In genomic region chr4:64713256-64713840, GRCh38 we compare ENCODE assay signal across 10 cellular contexts.
DNase-seq lines count a peak whose midpoint lies in the region; ATAC-seq and TF ChIP-seq lines count a peak whose summit lies in the region.
"Had no signal": no experiment of that assay in that cellular context is flagged by ENCODE, and none has a peak within 500 bp of the region (broad histone marks: within the 10 kb centered on the region; RNA-seq: fewer than 3 reads in every experiment).

No MANE protein-coding gene starts in this region.

- in situ Hi-C loops in KBM-7 (cut with MboI; ENCODE audit: low pct_unique_long_range_greater_than_20kb, low sequenced_read_pairs) = no loop called here

- intact Hi-C loops in lower lobe of right lung (cut with DNase I) = no loop called here

- H3K4me3 ChIP-seq in WI38 (ENCODE audit: low read depth, low read length) (no peak overlapping the region), lower lobe of right lung (no peak overlapping the region)
- H3K4me3 ChIP-seq: SK-N-MC had no signal

- peak; percentile 67 for DNase-seq in DMS53 (lab: John Stamatoyannopoulos, UW)
- peak; percentile 38 for DNase-seq in KBM-7
- DNase-seq in lower lobe of right lung = no peak
- no peak for DNase-seq in stimulated activated effector memory CD8-positive, alpha-beta T cell treated with anti-CD3 and anti-CD28 coated beads, Interleukin-12 subunit alpha, Interleukin-12 subunit beta, amount 100 ng/mL, for 72 hours (ENCODE audit: low spot score in 2 of 2)
- no peak for DNase-seq in Ammon's horn (ENCODE audit: low spot score)
- DNase-seq in stimulated activated CD4-positive, alpha-beta T cell treated with anti-CD3 and anti-CD28 coated beads, Interleukin-15, amount 100 ng/mL, for 24 hours = no peak

- no peaks in the 10 kb centered on the region for H3K9me3 ChIP-seq in lower lobe of right lung

- peaks cover 5% of the 10 kb centered on the region for H3K9me3 Mint-ChIP-seq in stimulated activated effector memory CD8-positive, alpha-beta T cell treated with anti-CD3 and anti-CD28 coated beads, Interleukin-12 subunit alpha, Interleukin-12 subunit beta, amount 100 ng/mL, for 72 hours
- H3K9me3 Mint-ChIP-seq: naive thymus-derived CD8-positive, alpha-beta T cell had no signal

- ATAC-seq in GM19467 (IDR thresholded peaks at IDR 0.05; ENCODE audit: unreplicated experiment) (peak; percentile 63), lower lobe of right lung (peak in 1 of 2 donors; percentile 58)
- ATAC-seq in stimulated activated effector memory CD8-positive, alpha-beta T cell treated with anti-CD3 and anti-CD28 coated beads, Interleukin-12 subunit alpha, Interleukin-12 subunit beta, amount 100 ng/mL, for 72 hours = no peak
- ATAC-seq: naive thymus-derived CD8-positive, alpha-beta T cell had no signal

- H3K4me1 ChIP-seq in lower lobe of right lung = no peaks in the 10 kb centered on the region

- H3K27ac Mint-ChIP-seq in stimulated activated effector memory CD8-positive, alpha-beta T cell treated with anti-CD3 and anti-CD28 coated beads, Interleukin-12 subunit alpha, Interleukin-12 subunit beta, amount 100 ng/mL, for 72 hours = no peak overlapping the region
- H3K27ac Mint-ChIP-seq: naive thymus-derived CD8-positive, alpha-beta T cell had no signal

- peak; percentile 12; the same call in 1 of the 2 replicates for TF ChIP-seq CTCF in WI38 (IDR thresholded peaks at IDR 0.05; ENCODE audit: low read depth, low read length)
- peak; percentile 42 for TF ChIP-seq CTCF in lower lobe of right lung (IDR thresholded peaks at IDR 0.05)

- no peak overlapping the region for H3K27ac ChIP-seq in lower lobe of right lung
- H3K27ac ChIP-seq: SK-N-MC had no signal

- H3K36me3 ChIP-seq in lower lobe of right lung = no peaks in the 10 kb centered on the region

- H3K36me3 Mint-ChIP-seq in stimulated activated effector memory CD8-positive, alpha-beta T cell treated with anti-CD3 and anti-CD28 coated beads, Interleukin-12 subunit alpha, Interleukin-12 subunit beta, amount 100 ng/mL, for 72 hours = no peaks in the 10 kb centered on the region
- H3K36me3 Mint-ChIP-seq: naive thymus-derived CD8-positive, alpha-beta T cell had no signal

- no peak overlapping the region for H3K4me3 Mint-ChIP-seq in stimulated activated effector memory CD8-positive, alpha-beta T cell treated with anti-CD3 and anti-CD28 coated beads, Interleukin-12 subunit alpha, Interleukin-12 subunit beta, amount 100 ng/mL, for 72 hours
- H3K4me3 Mint-ChIP-seq: naive thymus-derived CD8-positive, alpha-beta T cell had no signal

- no peaks in the 10 kb centered on the region for H3K27me3 ChIP-seq in lower lobe of right lung (ENCODE audit: low read depth)

- no peaks in the 10 kb centered on the region for H3K4me1 Mint-ChIP-seq in stimulated activated effector memory CD8-positive, alpha-beta T cell treated with anti-CD3 and anti-CD28 coated beads, Interleukin-12 subunit alpha, Interleukin-12 subunit beta, amount 100 ng/mL, for 72 hours
- H3K4me1 Mint-ChIP-seq: naive thymus-derived CD8-positive, alpha-beta T cell had no signal

Comparison
In these comparisons a context has a peak if more than half of its experiments do, and no peak if none do; other contexts are left out.
1. DNase-seq: peak in DMS53 (single experiment) and KBM-7 (single experiment); none in lower lobe of right lung (single experiment), stimulated activated effector memory CD8-positive, alpha-beta T cell treated with anti-CD3 and anti-CD28 coated beads, Interleukin-12 subunit alpha, Interleukin-12 subunit beta, amount 100 ng/mL, for 72 hours (0 of 2), Ammon's horn (single experiment) and stimulated activated CD4-positive, alpha-beta T cell treated with anti-CD3 and anti-CD28 coated beads, Interleukin-15, amount 100 ng/mL, for 24 hours (single experiment).